ENCODE assay signal across 16 cellular contexts in genomic region chr1:31241321-31241720, GRCh38. TPM values are rescaled to one million over a fixed set of nuclear protein-coding genes. Genes with fewer than 3 reads are reported as not detected.
DNase-seq lines count a peak whose midpoint lies in the region; ATAC-seq and TF ChIP-seq lines count a peak whose summit lies in the region.
"Had no signal": no experiment of that assay in that cellular context is flagged by ENCODE, and none has a peak within 500 bp of the region (broad histone marks: within the 10 kb centered on the region; RNA-seq: fewer than 3 reads in every experiment).

No MANE protein-coding gene starts in this region.

- H3K18ac ChIP-seq in neuronal stem cell (ENCODE audit: low read length) = no peak overlapping the region

- no peak overlapping the region for H4K8ac ChIP-seq in neuronal stem cell (ENCODE audit: low read depth, low read length)

- H3K23ac ChIP-seq in neuronal stem cell (ENCODE audit: low read depth, low read length, poor library complexity) = no peak overlapping the region

- no peak for TF ChIP-seq CTCF in SU-DHL-6 (IDR thresholded peaks at IDR 0.05; ENCODE audit: insufficient read depth, low read length, poor library complexity, severe bottlenecking)
- TF ChIP-seq CTCF in upper lobe of right lung (IDR thresholded peaks at IDR 0.05) = no peak

- no peak overlapping the region for H3K4ac ChIP-seq in neuronal stem cell (ENCODE audit: low read length)

- H3K14ac ChIP-seq in neuronal stem cell (ENCODE audit: low read length) = no peak overlapping the region

- H3K27ac Mint-ChIP-seq in activated CD8-positive, alpha-beta memory T cell treated with anti-CD3 and anti-CD28 coated beads, Interleukin-2, amount 10 ng/mL, durations not matched to agents 7 days and 5 days = peak overlapping the region; percentile 81
- H3K27ac Mint-ChIP-seq in stimulated activated effector memory CD8-positive, alpha-beta T cell treated with anti-CD3 and anti-CD28 coated beads, Interleukin-12 subunit alpha, Interleukin-12 subunit beta, amount 100 ng/mL, for 72 hours = no peak overlapping the region
- H3K27ac Mint-ChIP-seq: CD4-positive, CD25-positive, alpha-beta regulatory T cell had no signal

- no peaks in the 10 kb centered on the region for H3K79me1 ChIP-seq in neuronal stem cell (ENCODE audit: low read depth, low read length)

- peaks cover 3% of the 10 kb centered on the region for H3K36me3 Mint-ChIP-seq in activated CD8-positive, alpha-beta memory T cell treated with anti-CD3 and anti-CD28 coated beads, Interleukin-2, amount 10 ng/mL, durations not matched to agents 7 days and 5 days
- H3K36me3 Mint-ChIP-seq in stimulated activated effector memory CD8-positive, alpha-beta T cell treated with anti-CD3 and anti-CD28 coated beads, Interleukin-12 subunit alpha, Interleukin-12 subunit beta, amount 100 ng/mL, for 72 hours = peaks cover 5% of the 10 kb centered on the region
- H3K36me3 Mint-ChIP-seq: CD4-positive, CD25-positive, alpha-beta regulatory T cell had no signal

- H3K9ac ChIP-seq in SU-DHL-6 (ENCODE audit: low read length) = no peak overlapping the region
- no peak overlapping the region for H3K9ac ChIP-seq in neuronal stem cell (ENCODE audit: low read depth, low read length, poor library complexity)
- H3K9ac ChIP-seq: SK-N-SH had no signal

- H2AK5ac ChIP-seq in neuronal stem cell (ENCODE audit: low read depth, low read length) = no peak overlapping the region

- H3K27ac ChIP-seq in SU-DHL-6 (ENCODE audit: low read depth, low read length) = no peak overlapping the region
- H3K27ac ChIP-seq in upper lobe of right lung = no peak overlapping the region
- no peak overlapping the region for H3K27ac ChIP-seq in neuronal stem cell (replicated peaks; ENCODE audit: low read length)

- no peak overlapping the region for H3K4me3 Mint-ChIP-seq in activated CD8-positive, alpha-beta memory T cell treated with anti-CD3 and anti-CD28 coated beads, Interleukin-2, amount 10 ng/mL, durations not matched to agents 7 days and 5 days
- no peak overlapping the region for H3K4me3 Mint-ChIP-seq in stimulated activated effector memory CD8-positive, alpha-beta T cell treated with anti-CD3 and anti-CD28 coated beads, Interleukin-12 subunit alpha, Interleukin-12 subunit beta, amount 100 ng/mL, for 72 hours
- H3K4me3 Mint-ChIP-seq: CD4-positive, CD25-positive, alpha-beta regulatory T cell had no signal

- H3K9me3 ChIP-seq in SU-DHL-6 (ENCODE audit: insufficient read depth, low read length) = no peaks in the 10 kb centered on the region
- no peaks in the 10 kb centered on the region for H3K9me3 ChIP-seq in upper lobe of right lung
- no peaks in the 10 kb centered on the region for H3K9me3 ChIP-seq in neuronal stem cell (replicated peaks in 1 of 2; ENCODE audit: control insufficient read depth in 2 of 2, insufficient read depth in 1 of 2, low read depth in 1 of 2, low read length in 2 of 2)
- H3K9me3 ChIP-seq: SK-N-SH had no signal

- no peak overlapping the region for H4K91ac ChIP-seq in neuronal stem cell (ENCODE audit: low read depth, low read length, poor library complexity)

- H3F3A ChIP-seq in SU-DHL-6 (ENCODE audit: insufficient read depth) = no peaks in the 10 kb centered on the region

- H3K36me3 ChIP-seq in SU-DHL-6 (ENCODE audit: low read length) = no peaks in the 10 kb centered on the region
- H3K36me3 ChIP-seq in upper lobe of right lung = no peaks in the 10 kb centered on the region
- H3K36me3 ChIP-seq in neuronal stem cell (replicated peaks in 1 of 2; ENCODE audit: control insufficient read depth in 2 of 2, insufficient read depth in 2 of 2, low read length in 2 of 2) = no peaks in the 10 kb centered on the region

- no peaks in the 10 kb centered on the region for H3K9me3 Mint-ChIP-seq in activated CD8-positive, alpha-beta memory T cell treated with anti-CD3 and anti-CD28 coated beads, Interleukin-2, amount 10 ng/mL, durations not matched to agents 7 days and 5 days (ENCODE audit: low read depth)
- H3K9me3 Mint-ChIP-seq in stimulated activated effector memory CD8-positive, alpha-beta T cell treated with anti-CD3 and anti-CD28 coated beads, Interleukin-12 subunit alpha, Interleukin-12 subunit beta, amount 100 ng/mL, for 72 hours = no peaks in the 10 kb centered on the region

- H3K9me2 ChIP-seq in SU-DHL-6 (replicated peaks; ENCODE audit: insufficient read depth, low read length) = no peaks in the 10 kb centered on the region
- H3K9me2 ChIP-seq: SK-N-SH had no signal

- H2AFZ ChIP-seq in SU-DHL-6 (ENCODE audit: low read depth, low read length, severe bottlenecking) (no peak overlapping the region), neuronal stem cell (ENCODE audit: low read length) (no peak overlapping the region)

- H3K4me1 Mint-ChIP-seq in activated CD8-positive, alpha-beta memory T cell treated with anti-CD3 and anti-CD28 coated beads, Interleukin-2, amount 10 ng/mL, durations not matched to agents 7 days and 5 days = peaks cover 24% of the 10 kb centered on the region
- H3K4me1 Mint-ChIP-seq in stimulated activated effector memory CD8-positive, alpha-beta T cell treated with anti-CD3 and anti-CD28 coated beads, Interleukin-12 subunit alpha, Interleukin-12 subunit beta, amount 100 ng/mL, for 72 hours = peaks cover 8% of the 10 kb centered on the region

- H2BK5ac ChIP-seq in neuronal stem cell (ENCODE audit: low read length) = no peak overlapping the region

- H3K4me1 ChIP-seq in upper lobe of right lung (peaks cover 4% of the 10 kb centered on the region), neuronal stem cell (ENCODE audit: control insufficient read depth in 2 of 2, insufficient read depth in 1 of 2, low read depth in 1 of 2, low read length in 2 of 2) (peaks cover 10 to 12% of the 10 kb centered on the region in 2 donors)

- peaks cover 40% of the 10 kb centered on the region for H3K27me3 Mint-ChIP-seq in activated CD8-positive, alpha-beta memory T cell treated with anti-CD3 and anti-CD28 coated beads, Interleukin-2, amount 10 ng/mL, durations not matched to agents 7 days and 5 days

- CTCF ChIA-PET in activated CD8-positive, alpha-beta memory T cell treated with anti-CD3 and anti-CD28 coated beads, Interleukin-2, amount 10 ng/mL, durations not matched to agents 7 days and 5 days (lab: Charles Lee) = no interaction called here

- no peaks in the 10 kb centered on the region for H3K79me2 ChIP-seq in SU-DHL-6 (ENCODE audit: insufficient read depth, low read length)

- intact Hi-C loops in upper lobe of right lung (cut with DNase I) = no loop called here

- H2BK120ac ChIP-seq in neuronal stem cell (ENCODE audit: low read depth, low read length) = no peak overlapping the region

- H4K20me1 ChIP-seq in SU-DHL-6 (ENCODE audit: low read depth, low read length) = no peaks in the 10 kb centered on the region

- no peak for DNase-seq in activated CD8-positive, alpha-beta memory T cell treated with anti-CD3 and anti-CD28 coated beads, Interleukin-2, amount 10 ng/mL, durations not matched to agents 7 days and 5 days
- DNase-seq in activated CD8-positive, alpha-beta memory T cell treated with anti-CD3 and anti-CD28 coated beads, Interleukin-2, amount 50 U/mL, for 4 hours = no peak
- DNase-seq in NAMALWA (ENCODE audit: low spot score) (peak; percentile 26), upper lobe of right lung (peak; percentile 6), neuronal stem cell (ENCODE audit: low spot score) (no peak)
- no peak for DNase-seq in stimulated activated effector memory CD8-positive, alpha-beta T cell treated with anti-CD3 and anti-CD28 coated beads, Interleukin-12 subunit alpha, Interleukin-12 subunit beta, amount 100 ng/mL, for 72 hours (ENCODE audit: low spot score in 2 of 2)
- DNase-seq: NCI-H1105, NCI-H1694 treated with DMSO at 0.1 percent for 48 hours, NCI-H2107, NCI-H2227 treated with DMSO at 0.1 percent for 48 hours, NCI-H524 treated with DMSO at 0.1 percent for 48 hours, SK-N-SH had no signal

- peak overlapping the region; percentile 5 for H3K4me2 ChIP-seq in SU-DHL-6 (ENCODE audit: low read depth, low read length, poor library complexity, severe bottlenecking)
- H3K4me2 ChIP-seq in neuronal stem cell (ENCODE audit: insufficient read depth, low read length, poor library complexity, severe bottlenecking) = no peak overlapping the region
- H3K4me2 ChIP-seq: SK-N-SH had no signal

- no CpG with 5 or more reads among the region's 8 CpGs for whole genome bisulfite sequencing in neuronal stem cell (ENCODE audit: extremely low coverage in 2 of 2, insufficient read length in 2 of 2, insufficient replicate concordance in 1 of 2), 2 donors

- H3K4me3 ChIP-seq in SU-DHL-6 (ENCODE audit: insufficient read depth, low read length, poor library complexity, severe bottlenecking) = no peak overlapping the region
- no peak overlapping the region for H3K4me3 ChIP-seq in upper lobe of right lung
- no peak overlapping the region for H3K4me3 ChIP-seq in neuronal stem cell (ENCODE audit: low read length in 2 of 2)
- H3K4me3 ChIP-seq: K562 had no signal

- H3K27me3 ChIP-seq in SU-DHL-6 (ENCODE audit: low read length) = no peaks in the 10 kb centered on the region
- peaks cover 49% of the 10 kb centered on the region for H3K27me3 ChIP-seq in upper lobe of right lung
- H3K27me3 ChIP-seq in neuronal stem cell (ENCODE audit: control insufficient read depth in 3 of 3, insufficient read depth in 3 of 3, low read depth in 1 of 3, low read length in 3 of 3) = peaks cover 0 to 15% (median 0%) of the 10 kb centered on the region in 3 experiments

- ATAC-seq in activated CD8-positive, alpha-beta memory T cell treated with anti-CD3 and anti-CD28 coated beads, Interleukin-2, amount 10 ng/mL, durations not matched to agents 7 days and 5 days = peak; percentile 20
- ATAC-seq in upper lobe of right lung = no peak
- ATAC-seq in stimulated activated effector memory CD8-positive, alpha-beta T cell treated with anti-CD3 and anti-CD28 coated beads, Interleukin-12 subunit alpha, Interleukin-12 subunit beta, amount 100 ng/mL, for 72 hours = no peak
- no peak for ATAC-seq in HG02973 (IDR thresholded peaks at IDR 0.05; ENCODE audit: unreplicated experiment)
- ATAC-seq: K562 had no signal

- no peak overlapping the region for H2BK12ac ChIP-seq in neuronal stem cell (ENCODE audit: low read length)

- H2BK15ac ChIP-seq in neuronal stem cell (ENCODE audit: low read length) = no peak overlapping the region

RNA-seq across cellular contexts. Expression of gene NKAIN1, which starts 1.6 kb away (rescaled TPM):
- under 1 TPM; 0.26 to 0.79 TPM for total RNA-seq in activated CD8-positive, alpha-beta memory T cell treated with anti-CD3 and anti-CD28 coated beads, Interleukin-2, amount 10 ng/mL, durations not matched to agents 7 days and 5 days
- total RNA-seq in upper lobe of right lung = not detected
- 45.8 TPM for polyA plus RNA-seq in neuronal stem cell (2013, experiment 1 of 2)
- 45.7 TPM for polyA plus RNA-seq in neuronal stem cell (2013, experiment 2 of 2)
- total RNA-seq: CD4-positive, CD25-positive, alpha-beta regulatory T cell had no signal
- polyA plus RNA-seq: CD4-positive, CD25-positive, alpha-beta regulatory T cell had no signal

RNA-seq across cellular contexts. Expression of gene SNRNP40, which starts 55.3 kb away (rescaled TPM):
- total RNA-seq in activated CD8-positive, alpha-beta memory T cell treated with anti-CD3 and anti-CD28 coated beads, Interleukin-2, amount 10 ng/mL, durations not matched to agents 7 days and 5 days = 100 to 1,000 TPM in 1 of 2 experiments, 10 to 100 TPM in 1; 98.6 to 112 TPM
- 35.2 TPM for total RNA-seq in upper lobe of right lung
- 79.1 TPM for polyA plus RNA-seq in neuronal stem cell (2013, experiment 1 of 2)
- 78.5 TPM for polyA plus RNA-seq in neuronal stem cell (2013, experiment 2 of 2)

RNA-seq across cellular contexts. Expression of gene ZCCHC17, which starts 55.5 kb away (rescaled TPM):
- 10 to 100 TPM; 23.7 to 24.0 TPM for total RNA-seq in activated CD8-positive, alpha-beta memory T cell treated with anti-CD3 and anti-CD28 coated beads, Interleukin-2, amount 10 ng/mL, durations not matched to agents 7 days and 5 days
- 16.0 TPM for total RNA-seq in upper lobe of right lung
- 53.9 TPM for polyA plus RNA-seq in neuronal stem cell (2013, experiment 1 of 2)
- polyA plus RNA-seq in neuronal stem cell (2013, experiment 2 of 2) = 55.7 TPM

Comparison
In these comparisons a context has a peak if more than half of its experiments do, and no peak if none do; other contexts are left out.
1. DNase-seq: peak in NAMALWA (single experiment) and upper lobe of right lung (single experiment); none in activated CD8-positive, alpha-beta memory T cell treated with anti-CD3 and anti-CD28 coated beads, Interleukin-2, amount 10 ng/mL, durations not matched to agents 7 days and 5 days (single experiment), activated CD8-positive, alpha-beta memory T cell treated with anti-CD3 and anti-CD28 coated beads, Interleukin-2, amount 50 U/mL, for 4 hours (single experiment), stimulated activated effector memory CD8-positive, alpha-beta T cell treated with anti-CD3 and anti-CD28 coated beads, Interleukin-12 subunit alpha, Interleukin-12 subunit beta, amount 100 ng/mL, for 72 hours (0 of 2) and neuronal stem cell (single experiment).